9 cellular contexts compared by ENCODE assay signal in the genomic region with DNA sequence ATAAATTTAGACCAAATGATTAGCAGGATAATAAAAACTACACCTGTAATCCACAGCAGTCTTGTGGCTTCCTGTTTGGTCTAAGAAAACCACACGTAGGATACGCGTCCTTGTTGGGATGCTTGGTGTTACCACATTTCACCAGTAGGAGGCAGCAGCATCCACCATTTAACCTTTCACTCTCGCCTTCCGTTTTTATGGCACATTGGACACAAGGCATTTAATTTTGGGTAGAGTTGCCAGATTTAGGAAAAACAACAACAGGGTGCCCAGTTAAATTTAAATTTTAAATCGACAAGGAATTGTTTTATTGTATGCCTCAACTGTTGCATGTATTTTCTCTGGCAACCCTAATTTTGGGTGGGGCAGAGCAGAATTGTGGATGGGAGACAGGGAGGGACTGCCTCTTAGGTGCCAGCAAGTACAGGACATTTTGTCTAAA. TPM values are rescaled to one million over a fixed set of nuclear protein-coding genes. Genes with fewer than 3 reads are reported as not detected.
DNase-seq lines count a peak whose midpoint lies in the region; ATAC-seq, FAIRE-seq and TF ChIP-seq lines count a peak whose summit lies in the region.
"Had no signal": no experiment of that assay in that cellular context is flagged by ENCODE, and none has a peak within 500 bp of the region (broad histone marks: within the 10 kb centered on the region; RNA-seq: fewer than 3 reads in every experiment).

No MANE protein-coding gene starts in this region.

- intact Hi-C loops in adrenal gland (cut with DNase I): loop anchor here in 1 of 2 donors (10.0 kb wide), 1 partner anchor 101 kb away; a partner anchor contains a TSS
- intact Hi-C loops in left ventricle myocardium superior (cut with micrococcal nuclease): no loop called here
- intact Hi-C loops in sigmoid colon (cut with DNase I): loop anchor here (1.0 kb wide), 1 partner anchor 103 kb away; a partner anchor contains a TSS

- H3K27me3 ChIP-seq in SU-DHL-6 (ENCODE audit: low read length): no peaks in the 10 kb centered on the region
- no peaks in the 10 kb centered on the region for H3K27me3 ChIP-seq in adrenal gland
- H3K27me3 ChIP-seq in sigmoid colon: no peaks in the 10 kb centered on the region

- no peaks in the 10 kb centered on the region for H3K79me2 ChIP-seq in SU-DHL-6 (ENCODE audit: insufficient read depth, low read length)

- no peaks in the 10 kb centered on the region for H3K9me2 ChIP-seq in SU-DHL-6 (replicated peaks; ENCODE audit: insufficient read depth, low read length)

- WGBS in adrenal gland, 4 donors: 1 to 2% (median 2%) methylated on average over 6 of the region's 6 CpGs
- 1 to 2% methylated on average over 6 of the region's 6 CpGs for whole genome bisulfite sequencing in sigmoid colon, 2 donors

- H3K9ac ChIP-seq in SU-DHL-6 (ENCODE audit: low read length): no peak overlapping the region

- peak overlapping the region; percentile 6 for H3K4me2 ChIP-seq in SU-DHL-6 (ENCODE audit: low read depth, low read length, poor library complexity, severe bottlenecking)

- H2AFZ ChIP-seq in SU-DHL-6 (ENCODE audit: low read depth, low read length, severe bottlenecking): no peak overlapping the region

- TF ChIP-seq POLR2A in H54 (IDR thresholded peaks at IDR 0.05; ENCODE audit: low read depth, low read length) (no peak), NB4 (IDR thresholded peaks at IDR 0.05; ENCODE audit: extremely low read depth, insufficient read length) (no peak), adrenal gland (IDR thresholded peaks at IDR 0.05) (no peak), sigmoid colon (IDR thresholded peaks at IDR 0.05) (no peak)

- H3K4me3 ChIP-seq in NB4 (ENCODE audit: low read depth, low read length) (no peak overlapping the region), SU-DHL-6 (ENCODE audit: insufficient read depth, low read length, poor library complexity, severe bottlenecking) (no peak overlapping the region), adrenal gland (no peak overlapping the region), sigmoid colon (no peak overlapping the region)

- H4K20me1 ChIP-seq in SU-DHL-6 (ENCODE audit: low read depth, low read length): no peaks in the 10 kb centered on the region

- ATAC-seq in left ventricle myocardium superior (peak; percentile 76), GM18873 (IDR thresholded peaks at IDR 0.05; ENCODE audit: low FRiP score, unreplicated experiment) (no peak)

- no peak for TF ChIP-seq EP300 in sigmoid colon (IDR thresholded peaks at IDR 0.05)

- H3F3A ChIP-seq in SU-DHL-6 (ENCODE audit: insufficient read depth): no peaks in the 10 kb centered on the region

- H3K4me1 ChIP-seq in adrenal gland (replicated peaks in 1 of 2): no peaks in the 10 kb centered on the region
- H3K4me1 ChIP-seq in sigmoid colon: peaks cover 0 to 5% (median 0%) of the 10 kb centered on the region in 4 donors

- TF ChIP-seq CTCF in NB4 (IDR thresholded peaks at IDR 0.05; ENCODE audit: low read depth, low read length) (peak; percentile 80), SU-DHL-6 (IDR thresholded peaks at IDR 0.05; ENCODE audit: insufficient read depth, low read length, poor library complexity, severe bottlenecking) (peak; percentile 90), adrenal gland (IDR thresholded peaks at IDR 0.05) (peak; percentile 86 to 92 (median 90)), sigmoid colon (IDR thresholded peaks at IDR 0.05) (peak; percentile 64 to 88 (median 86))

- peak; percentile 10 for DNase-seq in DMS79 (lab: John Stamatoyannopoulos, UW)
- peak; percentile 36 for DNase-seq in H54 (ENCODE audit: insufficient read length, low spot score)
- DNase-seq in NB4 (ENCODE audit: low read depth): peak; percentile 80
- peak; percentile 44 to 90 (median 69) for DNase-seq in adrenal gland
- DNase-seq in left ventricle myocardium superior: peak; percentile 46
- peak; percentile 69 for DNase-seq in sigmoid colon

- no peak overlapping the region for H3K27ac ChIP-seq in SU-DHL-6 (ENCODE audit: low read depth, low read length)
- no peak overlapping the region for H3K27ac ChIP-seq in adrenal gland
- H3K27ac ChIP-seq in sigmoid colon: no peak overlapping the region

- H3K9me3 ChIP-seq in SU-DHL-6 (ENCODE audit: insufficient read depth, low read length) (no peaks in the 10 kb centered on the region), adrenal gland (replicated peaks in 1 of 3) (no peaks in the 10 kb centered on the region), sigmoid colon (no peaks in the 10 kb centered on the region)

- peak; percentile 92 for FAIRE-seq in H54 (lab: Jason Lieb, UNC)

- H3K36me3 ChIP-seq in SU-DHL-6 (ENCODE audit: low read length): no peaks in the 10 kb centered on the region
- no peaks in the 10 kb centered on the region for H3K36me3 ChIP-seq in adrenal gland (replicated peaks in 1 of 2)
- no peaks in the 10 kb centered on the region for H3K36me3 ChIP-seq in sigmoid colon

RNA-seq across cellular contexts. Expression of a gene that starts 6.3 kb away (rescaled TPM):
- not detected for total RNA-seq in adrenal gland
- not detected for polyA plus RNA-seq in adrenal gland
- total RNA-seq in left ventricle myocardium superior: not detected
- under 1 TPM in 1 of 4 donors, not detected in 3; 0.36 TPM for total RNA-seq in sigmoid colon
- 10 to 100 TPM in 2 of 3 donors, 1 to 10 TPM in 1; 7.8 to 81.1 (median 54.7) TPM for polyA plus RNA-seq in sigmoid colon
- polyA plus RNA-seq: esophagus had no signal

RNA-seq across cellular contexts. Expression of a gene that starts 47.9 kb away (rescaled TPM):
- total RNA-seq in adrenal gland (not detected), left ventricle myocardium superior (not detected), sigmoid colon (not detected)
- polyA plus RNA-seq in adrenal gland (not detected), sigmoid colon (not detected)
- polyA plus RNA-seq: esophagus had no signal

RNA-seq across cellular contexts. Expression of a gene that starts 50.8 kb away (rescaled TPM):
- total RNA-seq in adrenal gland (1 to 10 TPM in 5 of 8 donors, under 1 TPM in 3; 0.12 to 3.3 (median 1.9) TPM), left ventricle myocardium superior (1.6 TPM), sigmoid colon (1 to 10 TPM; 1.1 to 3.9 (median 2.3) TPM)
- polyA plus RNA-seq in adrenal gland (1 to 10 TPM; 1.2 to 2.9 (median 2.1) TPM), sigmoid colon (1 to 10 TPM in 1 of 3 donors, under 1 TPM in 1, not detected in 1; 0.60 to 1.1 TPM)

RNA-seq across cellular contexts. Expression of a gene that starts 50.8 kb away (rescaled TPM):
- under 1 TPM in 1 of 8 donors, not detected in 7; 0.14 TPM for total RNA-seq in adrenal gland
- polyA plus RNA-seq in adrenal gland: under 1 TPM in 2 of 3 donors, not detected in 1; 0.13 to 0.16 TPM
- not detected for total RNA-seq in left ventricle myocardium superior
- not detected for total RNA-seq in sigmoid colon
- not detected for polyA plus RNA-seq in sigmoid colon
- polyA plus RNA-seq: esophagus had no signal

Comparison
In these comparisons a context has a peak if more than half of its experiments do, and no peak if none do; other contexts are left out.
1. DNase-seq: peak in every context shown above with its lines; median percentile 80 in NB4; 69 in adrenal gland; 69 in sigmoid colon; 46 in left ventricle myocardium superior; 36 in H54; 10 in DMS79.